8 cellular contexts compared by ENCODE assay signal in genomic region chr4:108118505-108118904, GRCh38. TPM values are rescaled to one million over a fixed set of nuclear protein-coding genes. Genes with fewer than 3 reads are reported as not detected.
DNase-seq lines count a peak whose midpoint lies in the region; ATAC-seq and TF ChIP-seq lines count a peak whose summit lies in the region.

No MANE protein-coding gene starts in this region.

- H3K27me3 Mint-ChIP-seq in activated T-helper 17 cell treated with anti-CD3 and anti-CD28 coated beads, Interleukin-2, amount 50 U/mL, for 72 hours = no peaks in the 10 kb centered on the region
- H3K27me3 Mint-ChIP-seq in glutamatergic neuron (ENCODE audit: unreplicated experiment) = no peaks in the 10 kb centered on the region

- peaks cover 59% of the 10 kb centered on the region for H3K4me1 Mint-ChIP-seq in activated T-helper 17 cell treated with anti-CD3 and anti-CD28 coated beads, Interleukin-2, amount 50 U/mL, for 72 hours
- H3K4me1 Mint-ChIP-seq in glutamatergic neuron (ENCODE audit: low read depth, unreplicated experiment) = peaks cover 6% of the 10 kb centered on the region

- peaks cover 91% of the 10 kb centered on the region for H3K36me3 ChIP-seq in KOPT-K1 (ENCODE audit: insufficient read depth, low read length)

- peak overlapping the region; percentile 80 for H3K4me3 Mint-ChIP-seq in activated T-helper 17 cell treated with anti-CD3 and anti-CD28 coated beads, Interleukin-2, amount 50 U/mL, for 72 hours
- H3K4me3 Mint-ChIP-seq in glutamatergic neuron (ENCODE audit: unreplicated experiment) = no peak overlapping the region

- H3K9me3 ChIP-seq in KOPT-K1 (ENCODE audit: insufficient read depth, low read length, poor library complexity, severe bottlenecking) = no peaks in the 10 kb centered on the region

- H3K9me3 Mint-ChIP-seq in activated T-helper 17 cell treated with anti-CD3 and anti-CD28 coated beads, Interleukin-2, amount 50 U/mL, for 72 hours = no peaks in the 10 kb centered on the region
- no peaks in the 10 kb centered on the region for H3K9me3 Mint-ChIP-seq in glutamatergic neuron (ENCODE audit: unreplicated experiment)

- H3K27ac Mint-ChIP-seq in activated T-helper 17 cell treated with anti-CD3 and anti-CD28 coated beads, Interleukin-2, amount 50 U/mL, for 72 hours = peak overlapping the region; percentile 88
- no peak overlapping the region for H3K27ac Mint-ChIP-seq in glutamatergic neuron (ENCODE audit: unreplicated experiment)

- TF ChIP-seq CTCF in glutamatergic neuron (IDR thresholded peaks at IDR 0.05; ENCODE audit: partially characterized antibody, unreplicated experiment) = no peak

- no peak for DNase-seq in NCI-H128 (lab: John Stamatoyannopoulos, UW; ENCODE audit: unreplicated experiment)
- DNase-seq in activated CD8-positive, alpha-beta memory T cell treated with anti-CD3 and anti-CD28 coated beads, Interleukin-2, amount 50 U/mL, for 48 hours = no peak
- no peak for DNase-seq in glutamatergic neuron
- DNase-seq in caudate nucleus (lab: John Stamatoyannopoulos, UW) = no peak

- peaks cover 30% of the 10 kb centered on the region for H3K36me3 Mint-ChIP-seq in activated T-helper 17 cell treated with anti-CD3 and anti-CD28 coated beads, Interleukin-2, amount 50 U/mL, for 72 hours (ENCODE audit: low read depth)
- H3K36me3 Mint-ChIP-seq in glutamatergic neuron (ENCODE audit: unreplicated experiment) = no peaks in the 10 kb centered on the region

- ATAC-seq in GM18861 (IDR thresholded peaks at IDR 0.05; ENCODE audit: unreplicated experiment) = peak; percentile 92
- peak; percentile 88 for ATAC-seq in GM21786 (IDR thresholded peaks at IDR 0.05; ENCODE audit: unreplicated experiment)
- ATAC-seq in activated T-helper 17 cell treated with anti-CD3 and anti-CD28 coated beads, Interleukin-2, amount 50 U/mL, for 72 hours (replicated peaks) = peak; percentile 50

- peak overlapping the region; percentile 51 for H3K27ac ChIP-seq in KOPT-K1 (ENCODE audit: low read depth, low read length, poor library complexity, severe bottlenecking)
- H3K27ac ChIP-seq in caudate nucleus (ENCODE audit: low read depth, low read length) = no peak overlapping the region

RNA-seq across cellular contexts. Expression of gene LEF1, which starts 50.2 kb away (rescaled TPM):
- 10 to 100 TPM; 73.4 to 93.4 TPM for total RNA-seq in activated T-helper 17 cell treated with anti-CD3 and anti-CD28 coated beads, Interleukin-2, amount 50 U/mL, for 72 hours
- 0.98 TPM for total RNA-seq in glutamatergic neuron (ENCODE audit: unreplicated experiment)

Comparison
In these comparisons a context has a peak if more than half of its experiments do, and no peak if none do; other contexts are left out.
1. RNA of gene LEF1, which starts 50.2 kb away (total RNA-seq): 73.4 to 93.4 TPM in activated T-helper 17 cell treated with anti-CD3 and anti-CD28 coated beads, Interleukin-2, amount 50 U/mL, for 72 hours; 0.98 TPM in glutamatergic neuron (single experiment); every median in the first group is over 10 times any median in the second.
2. Peak in every context shown above with its lines, with median percentiles within 50 percentile points of each other: ATAC-seq.